In the genomic region with DNA sequence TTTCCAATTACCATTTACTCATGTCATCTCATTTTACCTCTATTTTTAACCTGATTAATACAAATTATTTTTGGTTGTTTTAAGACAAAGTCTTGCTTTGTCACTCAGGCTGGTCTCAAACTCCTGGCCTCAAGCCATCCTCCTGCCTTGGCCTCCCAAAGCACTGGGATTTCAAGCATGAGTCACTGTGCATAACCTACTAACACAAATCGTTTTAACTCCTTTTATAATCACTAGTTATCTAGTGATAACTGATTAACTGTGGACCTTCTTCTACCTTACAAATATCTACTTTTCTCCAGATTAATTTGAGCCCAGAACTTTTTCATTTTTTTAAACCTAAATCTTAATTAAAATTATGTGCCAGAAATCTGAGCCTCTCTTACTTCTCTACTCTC, we compare ENCODE assay signal across 1 cellular context.
TF ChIP-seq lines count a peak whose summit lies in the region.

No MANE protein-coding gene starts in this region.

TF ChIP-seq in HepG2, 621 proteins besides CTCF, POLR2A, EP300 and RAD21:
- TF ChIP-seq, protein P1, sequence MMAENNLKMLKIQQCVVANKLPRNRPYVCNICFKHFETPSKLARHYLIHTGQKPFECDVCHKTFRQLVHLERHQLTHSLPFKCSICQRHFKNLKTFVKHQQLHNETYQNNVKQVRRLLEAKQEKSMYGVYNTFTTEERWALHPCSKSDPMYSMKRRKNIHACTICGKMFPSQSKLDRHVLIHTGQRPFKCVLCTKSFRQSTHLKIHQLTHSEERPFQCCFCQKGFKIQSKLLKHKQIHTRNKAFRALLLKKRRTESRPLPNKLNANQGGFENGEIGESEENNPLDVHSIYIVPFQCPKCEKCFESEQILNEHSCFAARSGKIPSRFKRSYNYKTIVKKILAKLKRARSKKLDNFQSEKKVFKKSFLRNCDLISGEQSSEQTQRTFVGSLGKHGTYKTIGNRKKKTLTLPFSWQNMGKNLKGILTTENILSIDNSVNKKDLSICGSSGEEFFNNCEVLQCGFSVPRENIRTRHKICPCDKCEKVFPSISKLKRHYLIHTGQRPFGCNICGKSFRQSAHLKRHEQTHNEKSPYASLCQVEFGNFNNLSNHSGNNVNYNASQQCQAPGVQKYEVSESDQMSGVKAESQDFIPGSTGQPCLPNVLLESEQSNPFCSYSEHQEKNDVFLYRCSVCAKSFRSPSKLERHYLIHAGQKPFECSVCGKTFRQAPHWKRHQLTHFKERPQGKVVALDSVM (CRISPR knock-in tag; IDR thresholded peaks at IDR 0.05): peak; percentile 67; the same call in 1 of the 2 replicates
- TF ChIP-seq FOSL2 (CRISPR knock-in tag; IDR thresholded peaks at IDR 0.05): 0 out of 2 replicates have a peak, but pooled peaks have one; percentile 29
- TF ChIP-seq FOSL1 (CRISPR knock-in tag; IDR thresholded peaks at IDR 0.05; ENCODE audit: borderline replicate concordance): no peak
